ENCODE assay signal across 8 cellular contexts in genomic region chr2:38778686-38779082, GRCh38. TPM values are rescaled to one million over a fixed set of nuclear protein-coding genes. Genes with fewer than 3 reads are reported as not detected.
DNase-seq lines count a peak whose midpoint lies in the region; ATAC-seq and TF ChIP-seq lines count a peak whose summit lies in the region.

No MANE protein-coding gene starts in this region.

- H3K4me3 Mint-ChIP-seq in GM23338 = peak overlapping the region; percentile 96

- H3K36me3 ChIP-seq in GM23338 (ENCODE audit: insufficient read depth) (0 out of 2 replicates have a peak, but pooled peaks cover 10% of the 10 kb centered on the region), SK-N-SH (replicated peaks in 1 of 2; ENCODE audit: control insufficient read depth in 1 of 2, insufficient read depth in 2 of 2, low read length in 1 of 2) (peaks cover 8 to 9% of the 10 kb centered on the region in 2 experiments)

- H3F3A ChIP-seq in GM23338 (replicated peaks; ENCODE audit: low read depth) (peaks cover 4% of the 10 kb centered on the region; the same call in 1 of the 2 replicates), SK-N-SH (replicated peaks; ENCODE audit: insufficient read depth) (peaks cover 8% of the 10 kb centered on the region)

- no peaks in the 10 kb centered on the region for H3K4me1 Mint-ChIP-seq in GM23338

- no peak; a peak in 1 of 4 replicates for TF ChIP-seq EP300 in SK-N-SH (IDR thresholded peaks at IDR 0.05; ENCODE audit: borderline replicate concordance in 1 of 2, low read depth in 1 of 2, low read length in 1 of 2)

- H3K4me1 ChIP-seq in GM23338 (ENCODE audit: insufficient read depth) (peaks cover 4% of the 10 kb centered on the region; the same call in 1 of the 2 replicates), SK-N-SH (ENCODE audit: control insufficient read depth in 1 of 2, insufficient read depth in 2 of 2, low read depth in 1 of 2, low read length in 1 of 2) (peaks cover 3 to 7% of the 10 kb centered on the region in 2 experiments; a peak in 1 of 4 replicates)

- CTCF ChIA-PET in SK-N-SH (lab: Yijun Ruan, JAX) = interaction anchor here (0.8 kb wide), 1 partner anchor 38 kb away, joined by 4 read pairs; no protein-coding TSS in a partner anchor

- H3K4me2 ChIP-seq in GM23338 (peak overlapping the region; percentile 80), SK-N-SH (peak overlapping the region; percentile 88)

- H3K79me2 ChIP-seq in GM23338 (replicated peaks; ENCODE audit: insufficient read depth) = 0 out of 2 replicates have a peak, but pooled peaks cover 8% of the 10 kb centered on the region
- peaks cover 13% of the 10 kb centered on the region; the same call in 1 of the 2 replicates for H3K79me2 ChIP-seq in SK-N-SH (ENCODE audit: insufficient read depth)

- no peaks in the 10 kb centered on the region for H3K9me2 ChIP-seq in GM23338 (ENCODE audit: insufficient read depth)
- no peaks in the 10 kb centered on the region for H3K9me2 ChIP-seq in SK-N-SH

- TF ChIP-seq CTCF in GM23338 (conservative IDR thresholded peaks at IDR 0.05; ENCODE audit: low read depth in 2 of 2) = no peak
- TF ChIP-seq CTCF in SK-N-SH (IDR thresholded peaks at IDR 0.05) = no peak
- no peak for TF ChIP-seq CTCF in foreskin fibroblast (IDR thresholded peaks at IDR 0.05; ENCODE audit: low read depth, low read length)

- H3K4me3 ChIP-seq in GM23338 (peak overlapping the region; percentile 66), SK-N-SH (ENCODE audit: low read depth in 2 of 2, low read length in 1 of 2) (peak overlapping the region; percentile 71 to 80), foreskin fibroblast (ENCODE audit: low read depth in 1 of 2, low read length in 2 of 2) (peak overlapping the region; percentile 83 to 86), skin epidermis (peak overlapping the region; percentile 41 to 67 (median 63))

- no peak overlapping the region for H2AFZ ChIP-seq in GM23338
- H2AFZ ChIP-seq in SK-N-SH (ENCODE audit: low read depth) = peak overlapping the region; percentile 95

- H3K27ac ChIP-seq in GM23338 (ENCODE audit: low read depth) (no peak overlapping the region), SK-N-SH (ENCODE audit: low read depth in 2 of 2, low read length in 1 of 2) (peak overlapping the region; percentile 57 to 81), skin epidermis (peak overlapping the region in 18 of 21 experiments; percentile 9 to 87 (median 77))

- 4% methylated on average over 8 of the region's 8 CpGs for WGBS in SK-N-SH (ENCODE audit: low lambda C conversion rate)

- DNase-seq in GM23338 (ENCODE audit: low spot score) (no peak), SK-N-SH (peak; percentile 61), foreskin fibroblast (no peak), SK-N-DZ (ENCODE audit: low spot score) (no peak)

- H3K27ac Mint-ChIP-seq in GM23338 = peak overlapping the region; percentile 95; the same call in 1 of the 2 replicates

- H3K9me3 ChIP-seq in SK-N-SH = no peaks in the 10 kb centered on the region

- H3K9ac ChIP-seq in SK-N-SH = peak overlapping the region; percentile 83

- ATAC-seq in GM23338 (no peak), HG03095 (IDR thresholded peaks at IDR 0.05; ENCODE audit: unreplicated experiment) (no peak), GM21576 (IDR thresholded peaks at IDR 0.05; ENCODE audit: unreplicated experiment) (no peak), HG03097 (IDR thresholded peaks at IDR 0.05; ENCODE audit: low FRiP score, unreplicated experiment) (no peak)

- no peaks in the 10 kb centered on the region for H3K9me3 Mint-ChIP-seq in GM23338

- no peak for TF ChIP-seq RAD21 in SK-N-SH (IDR thresholded peaks at IDR 0.05; ENCODE audit: low read length)

- H3K27me3 ChIP-seq in GM23338 (ENCODE audit: insufficient read depth) (no peaks in the 10 kb centered on the region), SK-N-SH (ENCODE audit: insufficient read depth) (no peaks in the 10 kb centered on the region)

- peaks cover 23% of the 10 kb centered on the region for H3K36me3 Mint-ChIP-seq in GM23338 (ENCODE audit: low read depth)

- no peaks in the 10 kb centered on the region for H4K20me1 ChIP-seq in GM23338 (replicated peaks; ENCODE audit: insufficient read depth)
- H4K20me1 ChIP-seq in SK-N-SH (ENCODE audit: insufficient read depth) = no peaks in the 10 kb centered on the region

- peaks cover 10% of the 10 kb centered on the region for H3K27me3 Mint-ChIP-seq in GM23338 (ENCODE audit: insufficient read depth, low read depth, poor library complexity)

- POLR2A ChIA-PET in SK-N-SH (lab: Yijun Ruan, JAX) = interaction anchor here (3.1 kb wide), 1 partner anchor 28 kb away, joined by 30 read pairs; the partner anchor contains the start of gene SRSF7

TF ChIP-seq in GM23338, 12 proteins besides CTCF, POLR2A, EP300 and RAD21:
- TF ChIP-seq ETS1 (IDR thresholded peaks at IDR 0.05) (no peak), ZNF114 (CRISPR knock-in tag; IDR thresholded peaks at IDR 0.05) (no peak), POLR2AphosphoS5 (IDR thresholded peaks at IDR 0.05; ENCODE audit: low read depth) (no peak), EZH2 (IDR thresholded peaks at IDR 0.05; ENCODE audit: low read depth, unreplicated experiment) (no peak), EZH2phosphoT487 (IDR thresholded peaks at IDR 0.05; ENCODE audit: unreplicated experiment) (no peak)

TF ChIP-seq in SK-N-SH, 30 proteins besides CTCF, POLR2A, EP300 and RAD21:
- TF ChIP-seq JUND (IDR thresholded peaks at IDR 0.05) (no peak), GATA2 (CRISPR knock-in tag; IDR thresholded peaks at IDR 0.05) (0 out of 2 replicates have a peak, but pooled peaks have one; percentile 7)

RNA-seq across cellular contexts. Expression of gene GEMIN6, which starts 0.7 kb away (rescaled TPM):
- 11.8 and 12.5 TPM in 2 replicates for total RNA-seq in GM23338 (2014; rRNA removed; shearing (Covaris generic))
- polyA plus RNA-seq in GM23338 (2016; fragmentation: Nextera tagmentation; extraction: Ambion mirVana) = 38.6 and 43.5 TPM in 2 replicates
- 19.2 and 21.6 TPM in 2 replicates for polyA plus RNA-seq in SK-N-SH (2012; rRNA removed)
- polyA plus RNA-seq in SK-N-SH (2012; cell fraction: cytosol; rRNA removed) = 24.1 and 29.9 TPM in 2 replicates
- polyA plus RNA-seq in SK-N-SH (2012; cell fraction: nucleus; rRNA removed) = 4.5 and 7.4 TPM in 2 replicates
- polyA plus RNA-seq in SK-N-DZ (2014; cell fraction: cytosol; rRNA removed) = 17.3 and 23.6 TPM in 2 replicates
- 11.0 and 13.0 TPM in 2 replicates for polyA plus RNA-seq in SK-N-DZ (2014; cell fraction: nucleus; rRNA removed)

RNA-seq across cellular contexts. Expression of gene SRSF7, which starts 27.5 kb away (rescaled TPM):
- 251 and 274 TPM in 2 replicates for total RNA-seq in GM23338 (2014; rRNA removed; shearing (Covaris generic))
- polyA plus RNA-seq in GM23338 (2016; fragmentation: Nextera tagmentation; extraction: Ambion mirVana) = 534 and 572 TPM in 2 replicates
- polyA plus RNA-seq in SK-N-SH (2012; rRNA removed) = 199 and 212 TPM in 2 replicates
- polyA plus RNA-seq in SK-N-SH (2012; cell fraction: cytosol; rRNA removed) = 195 and 227 TPM in 2 replicates
- polyA plus RNA-seq in SK-N-SH (2012; cell fraction: nucleus; rRNA removed) = 186 and 370 TPM in 2 replicates
- polyA plus RNA-seq in SK-N-DZ (2014; cell fraction: cytosol; rRNA removed) = 294 and 327 TPM in 2 replicates
- 723 and 849 TPM in 2 replicates for polyA plus RNA-seq in SK-N-DZ (2014; cell fraction: nucleus; rRNA removed)
